In genomic region chr19:31992750-31993149, GRCh38 we compare ENCODE assay signal across 22 cellular contexts.
A peak's percentile ranks its signal among the peaks of the same experiment; 100 is the strongest.
DNase-seq lines count a peak whose midpoint lies in the region; ATAC-seq and TF ChIP-seq lines count a peak whose summit lies in the region.
"Had no signal": no experiment of that assay in that cellular context is flagged by ENCODE, and none has a peak within 500 bp of the region (broad histone marks: within the 10 kb centered on the region; RNA-seq: fewer than 3 reads in every experiment).

No MANE protein-coding gene starts in this region.

- no peaks in the 10 kb centered on the region for H3K9me3 ChIP-seq in left lung
- H3K9me3 ChIP-seq: BE2C, HAP-1 had no signal

- no peak overlapping the region for H3K27ac ChIP-seq in left lung
- H3K27ac ChIP-seq: A549; BLaER1 treated with 17β-estradiol and CSF1 and Interleukin-3, amounts not matched to agents 10 nM and 100 nM had no signal

- H3K27ac Mint-ChIP-seq in type B pancreatic cell = no peak overlapping the region
- H3K27ac Mint-ChIP-seq: CD4-positive, alpha-beta T cell; CD8-positive, alpha-beta memory T cell; HFFc6 had no signal

- in situ Hi-C loops in G401 (cut with HindIII; ENCODE audit: low sequenced_read_pairs) = no loop called here

- intact Hi-C loops in left lung (cut with DNase I) = no loop called here

- no peaks in the 10 kb centered on the region for H3K4me1 ChIP-seq in left lung
- H3K4me1 ChIP-seq: A549, BE2C, HAP-1 had no signal

- H3K27me3 ChIP-seq in left lung = no peaks in the 10 kb centered on the region
- H3K27me3 ChIP-seq: BE2C; BLaER1 treated with 17β-estradiol and CSF1 and Interleukin-3, amounts not matched to agents 10 nM and 100 nM had no signal

- TF ChIP-seq CTCF in type B pancreatic cell (conservative IDR thresholded peaks at IDR 0.05) (no peak), left lung (IDR thresholded peaks at IDR 0.05) (no peak)

- no peaks in the 10 kb centered on the region for H3K4me1 Mint-ChIP-seq in type B pancreatic cell (ENCODE audit: unreplicated experiment)
- H3K4me1 Mint-ChIP-seq: CD14-positive monocyte; CD8-positive, alpha-beta memory T cell had no signal

- H3K36me3 Mint-ChIP-seq in type B pancreatic cell = peaks cover 4% of the 10 kb centered on the region
- H3K36me3 Mint-ChIP-seq: CD14-positive monocyte; CD8-positive, alpha-beta memory T cell had no signal

- no peak overlapping the region for H3K4me3 ChIP-seq in left lung
- H3K4me3 ChIP-seq: A549; BLaER1 treated with 17β-estradiol and CSF1 and Interleukin-3, amounts not matched to agents 10 nM and 100 nM; HAP-1 had no signal

- no peak for ATAC-seq in left lung
- ATAC-seq: A549 had no signal

- DNase-seq in ecto neural progenitor cell (ENCODE audit: low spot score) = peak; percentile 12
- DNase-seq in islet precursor cell = peak; percentile 23
- DNase-seq in type B pancreatic cell (ENCODE audit: extremely low spot score, unreplicated experiment) = peak; percentile 43
- no peak for DNase-seq in stimulated activated naive CD4-positive, alpha-beta T cell (lab: John Stamatoyannopoulos, UW)
- no peak for DNase-seq in left lung
- DNase-seq in G401 (ENCODE audit: low spot score) = no peak
- DNase-seq: 8988T; ACHN; AML-193; BE2C; CD4-positive, alpha-beta T cell; CD8-positive, alpha-beta memory T cell; DMS 273 treated with DMSO at 0.1 percent for 48 hours; DMS79; EL; GF-D8; GOT3; HFFc6 had no signal

- peaks cover 9% of the 10 kb centered on the region for H3K27me3 Mint-ChIP-seq in type B pancreatic cell
- H3K27me3 Mint-ChIP-seq: CD4-positive, alpha-beta T cell had no signal

- no peaks in the 10 kb centered on the region for H3K9me3 Mint-ChIP-seq in type B pancreatic cell

- no peak overlapping the region for H3K4me3 Mint-ChIP-seq in type B pancreatic cell
- H3K4me3 Mint-ChIP-seq: CD14-positive monocyte; CD4-positive, alpha-beta T cell; CD8-positive, alpha-beta memory T cell; HFFc6 had no signal

- H3K36me3 ChIP-seq in left lung = no peaks in the 10 kb centered on the region
- H3K36me3 ChIP-seq: BE2C; BLaER1 treated with 17β-estradiol and CSF1 and Interleukin-3, amounts not matched to agents 10 nM and 100 nM; HAP-1 had no signal

Comparison
In these comparisons a context has a peak if more than half of its experiments do, and no peak if none do; other contexts are left out.
1. DNase-seq: peak in ecto neural progenitor cell (single experiment), islet precursor cell (single experiment) and type B pancreatic cell (single experiment); none in stimulated activated naive CD4-positive, alpha-beta T cell (0 of 6), left lung (0 of 2) and G401 (single experiment).